ENCODE assay signal across 9 cellular contexts in the genomic region with DNA sequence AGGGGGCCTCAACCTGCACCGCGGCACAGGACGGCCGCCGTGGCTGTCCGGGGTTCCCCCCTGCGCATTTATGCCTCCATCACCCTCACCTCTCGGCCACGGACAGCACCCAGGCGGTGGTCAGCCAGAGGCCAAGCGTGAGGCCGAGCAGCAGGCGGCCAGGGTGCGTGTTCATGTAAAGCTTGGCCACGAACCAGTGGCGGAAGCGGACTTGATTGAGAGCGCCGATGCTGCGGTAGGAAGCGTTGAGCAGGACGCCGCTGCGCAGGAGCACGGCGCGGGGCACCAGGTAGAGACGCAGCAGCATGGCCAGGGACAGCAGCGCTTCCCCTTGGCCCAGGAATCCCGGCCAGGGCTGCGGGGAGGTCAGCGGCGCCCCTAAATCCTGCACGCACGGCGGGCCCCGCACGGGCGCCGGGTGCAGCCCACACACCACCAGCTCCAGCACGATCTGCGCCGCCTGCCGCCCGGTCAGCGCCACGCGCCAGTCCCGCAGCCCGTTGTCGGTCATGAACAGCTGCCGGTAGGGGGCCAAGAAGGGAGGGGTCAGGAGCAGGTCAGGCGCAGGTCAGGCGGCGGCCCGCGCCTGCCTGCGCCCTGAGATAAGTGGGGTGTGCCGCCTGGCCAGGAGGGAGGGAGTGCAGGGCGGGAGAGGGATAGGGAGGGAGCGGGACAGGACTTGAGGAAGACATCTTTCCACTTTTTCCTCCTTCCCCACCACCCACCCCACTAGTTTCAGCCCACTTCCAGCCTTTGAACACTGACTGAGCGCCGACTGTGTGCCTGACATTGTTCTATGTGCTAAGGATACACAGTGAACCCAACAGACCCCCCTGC. TPM values are rescaled to one million over a fixed set of nuclear protein-coding genes. Genes with fewer than 3 reads are reported as not detected.
A peak's percentile ranks its signal among the peaks of the same experiment; 100 is the strongest.
DNase-seq lines count a peak whose midpoint lies in the region; ATAC-seq and TF ChIP-seq lines count a peak whose summit lies in the region.
"Had no signal": no experiment of that assay in that cellular context is flagged by ENCODE, and none has a peak within 500 bp of the region (broad histone marks: within the 10 kb centered on the region; RNA-seq: fewer than 3 reads in every experiment).

No MANE protein-coding gene starts in this region.

- H3K36me3 ChIP-seq in esophagus muscularis mucosa (no peaks in the 10 kb centered on the region), mesodermal cell (ENCODE audit: control insufficient read depth, insufficient read depth, low read length) (no peaks in the 10 kb centered on the region), upper lobe of right lung (no peaks in the 10 kb centered on the region)

- H3K36me3 Mint-ChIP-seq in activated naive CD4-positive, alpha-beta T cell treated with anti-CD3 and anti-CD28 coated beads, Interleukin-2, amount 50 U/mL, for 24 hours, result peaks cover 6% of the 10 kb centered on the region

- ATAC-seq in upper lobe of right lung, result peak; percentile 87

- H3K4me1 Mint-ChIP-seq in activated naive CD4-positive, alpha-beta T cell treated with anti-CD3 and anti-CD28 coated beads, Interleukin-2, amount 50 U/mL, for 24 hours, result peaks cover 42% of the 10 kb centered on the region

- H3K4me3 Mint-ChIP-seq in activated naive CD4-positive, alpha-beta T cell treated with anti-CD3 and anti-CD28 coated beads, Interleukin-2, amount 50 U/mL, for 24 hours, result no peak overlapping the region

- H3K4me3 ChIP-seq in esophagus muscularis mucosa, result peak overlapping the region; percentile 41 to 51 (median 44)
- peak overlapping the region; percentile 16 for H3K4me3 ChIP-seq in mesodermal cell (ENCODE audit: extremely low read depth, insufficient read depth, low read length, poor library complexity, severe bottlenecking)
- peak overlapping the region; percentile 22 for H3K4me3 ChIP-seq in upper lobe of right lung

- TF ChIP-seq POLR2A in esophagus muscularis mucosa (IDR thresholded peaks at IDR 0.05; ENCODE audit: low read depth), result no peak

- H3K27me3 Mint-ChIP-seq in activated naive CD4-positive, alpha-beta T cell treated with anti-CD3 and anti-CD28 coated beads, Interleukin-2, amount 50 U/mL, for 24 hours, result no peaks in the 10 kb centered on the region
- H3K27me3 Mint-ChIP-seq: CD4-positive, CD25-positive, alpha-beta regulatory T cell had no signal

- H3K27ac Mint-ChIP-seq in activated naive CD4-positive, alpha-beta T cell treated with anti-CD3 and anti-CD28 coated beads, Interleukin-2, amount 50 U/mL, for 24 hours, result peak overlapping the region; percentile 35

- intact Hi-C loops in esophagus muscularis mucosa (cut with DNase I) (no loop called here), upper lobe of right lung (cut with DNase I) (no loop called here)

- no peak for TF ChIP-seq EP300 in esophagus muscularis mucosa (IDR thresholded peaks at IDR 0.05)

- H3K27me3 ChIP-seq in esophagus muscularis mucosa (peaks cover 0 to 40% (median 6%) of the 10 kb centered on the region in 4 donors), upper lobe of right lung (no peaks in the 10 kb centered on the region)

- H3K9me3 ChIP-seq in esophagus muscularis mucosa (no peaks in the 10 kb centered on the region), mesodermal cell (ENCODE audit: control insufficient read depth, low read length) (no peaks in the 10 kb centered on the region), upper lobe of right lung (no peaks in the 10 kb centered on the region)

- no peak for DNase-seq in activated naive CD4-positive, alpha-beta T cell treated with Interleukin-2 at 50 U/mL for 16 hours
- DNase-seq in esophagus muscularis mucosa (ENCODE audit: extremely low spot score) (no peak), upper lobe of right lung (peak; percentile 85), NCI-H1092 (lab: John Stamatoyannopoulos, UW) (no peak), NCI-H446 (lab: John Stamatoyannopoulos, UW) (no peak), NCI-H524 (lab: John Stamatoyannopoulos, UW) (no peak)
- DNase-seq: CD4-positive, CD25-positive, alpha-beta regulatory T cell had no signal

- no peaks in the 10 kb centered on the region for H3K9me3 Mint-ChIP-seq in activated naive CD4-positive, alpha-beta T cell treated with anti-CD3 and anti-CD28 coated beads, Interleukin-2, amount 50 U/mL, for 24 hours
- H3K9me3 Mint-ChIP-seq: CD4-positive, CD25-positive, alpha-beta regulatory T cell had no signal

- TF ChIP-seq CTCF in esophagus muscularis mucosa (IDR thresholded peaks at IDR 0.05) (peak; percentile 38 to 68 (median 45)), upper lobe of right lung (IDR thresholded peaks at IDR 0.05) (peak; percentile 52)

- H3K27ac ChIP-seq in esophagus muscularis mucosa (replicated peaks in 1 of 4) (peak overlapping the region in 1 of 4 donors; percentile 16), mesodermal cell (ENCODE audit: low read depth, low read length, severe bottlenecking) (no peak overlapping the region), upper lobe of right lung (no peak overlapping the region)

- whole genome bisulfite sequencing in esophagus muscularis mucosa, result 4% methylated on average over 23 of the region's 63 CpGs
- WGBS in mesodermal cell (ENCODE audit: insufficient coverage in 2 of 2), 2 experiments, result 8% methylated on average over 23 to 46 of the region's 63 CpGs

- H3K4me1 ChIP-seq in esophagus muscularis mucosa (peaks cover 12 to 43% (median 35%) of the 10 kb centered on the region in 4 donors), mesodermal cell (ENCODE audit: control insufficient read depth, insufficient read depth, low read length, poor library complexity, severe bottlenecking) (peaks cover 33% of the 10 kb centered on the region), upper lobe of right lung (peaks cover 33% of the 10 kb centered on the region)

RNA-seq across cellular contexts. Expression of a gene that starts 6.5 kb away (rescaled TPM):
- total RNA-seq in esophagus muscularis mucosa, result 1 to 10 TPM; 1.7 to 6.7 (median 1.9) TPM
- 0.55 TPM for polyA plus RNA-seq in mesodermal cell (2013, experiment 1 of 2)
- 1.2 TPM for polyA plus RNA-seq in mesodermal cell (2013, experiment 2 of 2)
- 7.3 TPM for total RNA-seq in upper lobe of right lung

RNA-seq across cellular contexts. Expression of a gene that starts 19.6 kb away (rescaled TPM):
- 10 to 100 TPM in 3 of 4 donors, 1 to 10 TPM in 1; 7.5 to 25.6 (median 22.3) TPM for total RNA-seq in esophagus muscularis mucosa
- polyA plus RNA-seq in mesodermal cell (2013, experiment 1 of 2), result 45.2 TPM
- polyA plus RNA-seq in mesodermal cell (2013, experiment 2 of 2), result 33.8 TPM
- 44.7 TPM for total RNA-seq in upper lobe of right lung

RNA-seq across cellular contexts. Expression of a gene that starts 27.9 kb away (rescaled TPM):
- total RNA-seq in esophagus muscularis mucosa (10 to 100 TPM in 1 of 4 donors, 1 to 10 TPM in 3; 2.8 to 12.0 (median 8.2) TPM), upper lobe of right lung (3.6 TPM)
- not detected for polyA plus RNA-seq in mesodermal cell (2013, experiment 1 of 2)
- not detected for polyA plus RNA-seq in mesodermal cell (2013, experiment 2 of 2)
- total RNA-seq: CD4-positive, CD25-positive, alpha-beta regulatory T cell had no signal

RNA-seq across cellular contexts. Expression of a gene that starts 52.8 kb away (rescaled TPM):
- total RNA-seq in esophagus muscularis mucosa (10 to 100 TPM in 1 of 4 donors, 1 to 10 TPM in 3; 6.4 to 11.5 (median 7.5) TPM), upper lobe of right lung (11.7 TPM)
- 4.4 TPM for polyA plus RNA-seq in mesodermal cell (2013, experiment 1 of 2)
- 5.6 TPM for polyA plus RNA-seq in mesodermal cell (2013, experiment 2 of 2)

RNA-seq across cellular contexts. Expression of a gene that starts 58.4 kb away (rescaled TPM):
- not detected for total RNA-seq in esophagus muscularis mucosa
- polyA plus RNA-seq in mesodermal cell (2013, experiment 1 of 2), result not detected
- polyA plus RNA-seq in mesodermal cell (2013, experiment 2 of 2), result not detected
- not detected for total RNA-seq in upper lobe of right lung
- total RNA-seq: CD4-positive, CD25-positive, alpha-beta regulatory T cell had no signal
- polyA plus RNA-seq: CD4-positive, CD25-positive, alpha-beta regulatory T cell had no signal
